Comparison of ENCODE assay signal across 11 cellular contexts in the genomic region with DNA sequence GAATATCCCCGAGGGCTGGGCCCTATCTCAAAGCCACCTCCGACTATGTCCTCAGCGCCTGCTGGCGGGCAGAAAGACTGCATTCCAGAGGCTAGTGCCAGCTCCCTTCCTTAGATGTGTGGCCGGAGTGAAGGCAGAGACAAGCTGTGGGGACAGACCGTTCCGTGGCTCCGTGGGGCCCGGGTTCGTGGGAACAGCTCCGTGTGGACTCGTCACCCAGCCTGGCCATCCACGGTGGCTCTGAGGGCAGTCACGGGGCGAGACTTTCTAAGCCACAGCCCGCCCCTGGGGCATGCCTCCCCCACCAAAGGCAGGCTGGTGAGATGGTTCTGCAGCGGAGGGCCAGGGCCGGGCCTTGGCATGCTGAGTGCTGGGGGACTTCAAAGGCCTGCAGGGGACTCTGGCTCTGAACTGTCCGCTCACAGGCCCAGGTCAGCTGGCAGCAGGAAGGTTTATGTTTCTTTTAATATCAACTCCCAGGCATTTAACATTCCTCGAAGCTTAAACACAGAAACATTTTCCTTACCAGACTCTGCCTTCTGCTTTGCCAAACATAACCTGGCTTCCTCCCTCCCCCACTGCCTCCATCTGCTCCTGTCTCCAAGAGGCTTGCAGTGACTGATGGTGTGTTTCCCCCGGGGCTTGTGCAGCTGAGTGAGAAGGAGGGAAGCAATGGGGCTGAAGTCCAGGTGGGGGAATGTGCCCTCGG. TPM values are rescaled to one million over a fixed set of nuclear protein-coding genes. Genes with fewer than 3 reads are reported as not detected.
DNase-seq lines count a peak whose midpoint lies in the region; ATAC-seq and TF ChIP-seq lines count a peak whose summit lies in the region.
"Had no signal": no experiment of that assay in that cellular context is flagged by ENCODE, and none has a peak within 500 bp of the region (broad histone marks: within the 10 kb centered on the region; RNA-seq: fewer than 3 reads in every experiment).

No MANE protein-coding gene starts in this region.

- peaks cover 36% of the 10 kb centered on the region for H3K36me3 Mint-ChIP-seq in nephron progenitor cell (ENCODE audit: low read depth)

- H3K9me3 Mint-ChIP-seq in nephron progenitor cell: no peaks in the 10 kb centered on the region
- H3K9me3 Mint-ChIP-seq: activated naive CD4-positive, alpha-beta T cell treated with anti-CD3 and anti-CD28 coated beads for 36 hours had no signal

- intact Hi-C loops in adrenal gland (cut with DNase I): loop anchor here in 1 of 2 donors (5.0 kb wide), 1 partner anchor 40 kb away; no protein-coding TSS in a partner anchor

- peaks cover 50% of the 10 kb centered on the region for H3K4me1 Mint-ChIP-seq in nephron progenitor cell

- H3K4me1 ChIP-seq in gastroesophageal sphincter: peaks cover 3 to 93% (median 30%) of the 10 kb centered on the region in 3 donors
- no peaks in the 10 kb centered on the region for H3K4me1 ChIP-seq in adrenal gland (replicated peaks in 1 of 2)

- H3K27ac ChIP-seq in WERI-Rb-1: peak overlapping the region; percentile 78
- peak overlapping the region; percentile 85 to 96 (median 92) for H3K27ac ChIP-seq in gastroesophageal sphincter
- peak overlapping the region in 2 of 5 donors; percentile 8 to 45 for H3K27ac ChIP-seq in adrenal gland

- H3K27me3 ChIP-seq in WERI-Rb-1 (ENCODE audit: insufficient read depth, low read depth, severe bottlenecking): no peaks in the 10 kb centered on the region
- no peaks in the 10 kb centered on the region for H3K27me3 ChIP-seq in gastroesophageal sphincter
- H3K27me3 ChIP-seq in adrenal gland: no peaks in the 10 kb centered on the region

- peaks cover 6% of the 10 kb centered on the region for H3K27me3 Mint-ChIP-seq in nephron progenitor cell (ENCODE audit: low read depth, poor library complexity)

- ATAC-seq in gastroesophageal sphincter (peak; percentile 82), GM18907 (IDR thresholded peaks at IDR 0.05; ENCODE audit: unreplicated experiment) (no peak)
- ATAC-seq: HCT116 had no signal

- H3K4me3 ChIP-seq in WERI-Rb-1 (ENCODE audit: low read depth, low read length): no peak overlapping the region
- no peak overlapping the region for H3K4me3 ChIP-seq in gastroesophageal sphincter
- no peak overlapping the region for H3K4me3 ChIP-seq in adrenal gland

- TF ChIP-seq POLR2A in gastroesophageal sphincter (IDR thresholded peaks at IDR 0.05) (no peak), adrenal gland (IDR thresholded peaks at IDR 0.05) (no peak)

- no peaks in the 10 kb centered on the region for H3K9me3 ChIP-seq in WERI-Rb-1 (ENCODE audit: severe bottlenecking)
- H3K9me3 ChIP-seq in gastroesophageal sphincter: no peaks in the 10 kb centered on the region
- H3K9me3 ChIP-seq in adrenal gland (replicated peaks in 1 of 3): no peaks in the 10 kb centered on the region

- no peak for TF ChIP-seq CTCF in WERI-Rb-1 (IDR thresholded peaks at IDR 0.05; ENCODE audit: low read depth, low read length)
- peak in 3 of 4 experiments; percentile 40 to 76 (median 69) for TF ChIP-seq CTCF in gastroesophageal sphincter (IDR thresholded peaks at IDR 0.05)
- no peak for TF ChIP-seq CTCF in nephron progenitor cell (IDR thresholded peaks at IDR 0.05)
- no peak for TF ChIP-seq CTCF in adrenal gland (IDR thresholded peaks at IDR 0.05)

- H3K36me3 ChIP-seq in WERI-Rb-1: peaks cover 38% of the 10 kb centered on the region
- H3K36me3 ChIP-seq in gastroesophageal sphincter: peaks cover 0 to 29% of the 10 kb centered on the region in 2 donors
- H3K36me3 ChIP-seq in adrenal gland (replicated peaks in 1 of 2): peaks cover 0 to 25% of the 10 kb centered on the region in 2 donors

- peak overlapping the region; percentile 79 for H3K27ac Mint-ChIP-seq in nephron progenitor cell
- H3K27ac Mint-ChIP-seq: activated naive CD4-positive, alpha-beta T cell treated with anti-CD3 and anti-CD28 coated beads for 36 hours had no signal

- TF ChIP-seq EP300 in gastroesophageal sphincter (IDR thresholded peaks at IDR 0.05): peak; percentile 71

- DNase-seq in AG08396 (ENCODE audit: low spot score): peak; percentile 73
- peak; percentile 85 for DNase-seq in WERI-Rb-1
- no peak for DNase-seq in nephron progenitor cell
- DNase-seq in adrenal gland: no peak
- DNase-seq in activated CD4-positive, alpha-beta T cell treated with anti-CD3 and anti-CD28 coated beads for 4 hours: no peak
- no peak for DNase-seq in NCI-H146 (lab: John Stamatoyannopoulos, UW)
- DNase-seq: activated CD4-positive, alpha-beta T cell treated with anti-CD3 and anti-CD28 coated beads, Interleukin-2, amount 50 U/mL, for 48 hours; activated naive CD4-positive, alpha-beta T cell treated with anti-CD3 and anti-CD28 coated beads for 36 hours had no signal

- WGBS in gastroesophageal sphincter (ENCODE audit: low coverage in 1 of 2), 2 donors: 33% methylated on average over 1 to 2 of the region's 22 CpGs
- WGBS in adrenal gland, 4 donors: 68 to 81% (median 73%) methylated on average over 5 to 22 of the region's 22 CpGs

- no peak overlapping the region for H3K4me3 Mint-ChIP-seq in nephron progenitor cell
- H3K4me3 Mint-ChIP-seq: activated naive CD4-positive, alpha-beta T cell treated with anti-CD3 and anti-CD28 coated beads for 36 hours had no signal

RNA-seq across cellular contexts. Expression of a gene that starts 50.4 kb away (rescaled TPM):
- 10 to 100 TPM; 13.7 to 20.9 (median 16.0) TPM for total RNA-seq in gastroesophageal sphincter
- total RNA-seq in adrenal gland: 10 to 100 TPM; 13.7 to 49.0 (median 15.2) TPM
- polyA plus RNA-seq in adrenal gland: 10 to 100 TPM in 1 of 3 donors, 1 to 10 TPM in 2; 7.8 to 17.8 (median 8.4) TPM

Comparison
In these comparisons a context has a peak if more than half of its experiments do, and no peak if none do; other contexts are left out.
1. DNase-seq: peak in AG08396 (single experiment) and WERI-Rb-1 (single experiment); none in nephron progenitor cell (single experiment), adrenal gland (0 of 7), activated CD4-positive, alpha-beta T cell treated with anti-CD3 and anti-CD28 coated beads for 4 hours (0 of 2) and NCI-H146 (single experiment).
2. CTCF ChIP-seq: peak in gastroesophageal sphincter (3 of 4); none in WERI-Rb-1 (single experiment), nephron progenitor cell (single experiment) and adrenal gland (0 of 6).